In genomic region chr18:62522510-62523254, GRCh38 we compare ENCODE assay signal across 8 cellular contexts. TPM values are rescaled to one million over a fixed set of nuclear protein-coding genes. Genes with fewer than 3 reads are reported as not detected.
DNase-seq lines count a peak whose midpoint lies in the region; ATAC-seq and TF ChIP-seq lines count a peak whose summit lies in the region.

ZCCHC2 (plus strand) TSS chr18:62523025; CDS start chr18:62523425, 400 bp downstream.

- peaks cover 19% of the 10 kb centered on the region for H3K4me1 Mint-ChIP-seq in activated CD4-positive, alpha-beta T cell treated with anti-CD3 and anti-CD28 coated beads for 36 hours

- POLR2A ChIA-PET in activated CD4-positive, alpha-beta T cell treated with anti-CD3 and anti-CD28 coated beads for 36 hours (lab: Charles Lee) = interaction anchor here (1.4 kb wide), 1 partner anchor 102 kb away, joined by 4 read pairs; no protein-coding TSS in a partner anchor

- peak within 1 kb of the TSS; percentile 86 for H3K4me3 ChIP-seq in choroid plexus epithelial cell (ENCODE audit: low read depth, low read length)

- intact Hi-C loops in activated CD4-positive, alpha-beta T cell treated with anti-CD3 and anti-CD28 coated beads for 36 hours (cut with DNase I, micrococcal nuclease) = loop anchor here (1.0 to 10.0 kb wide), 14 partner anchors 16 to 1452 kb away; partner anchors contain the start of genes KDSR (in 2 of the 2), PIGN (in 2 of the 2), RELCH (in 2 of the 2) and PHLPP1 (in 1 of the 2)

- no peak for TF ChIP-seq CTCF in choroid plexus epithelial cell (conservative IDR thresholded peaks at IDR 0.05; ENCODE audit: low read depth, low read length)

- H3K27ac Mint-ChIP-seq in activated CD4-positive, alpha-beta T cell treated with anti-CD3 and anti-CD28 coated beads for 36 hours = peak within 1 kb of the TSS; percentile 94

- ATAC-seq in HG03442 (IDR thresholded peaks at IDR 0.05; ENCODE audit: unreplicated experiment) = peak; percentile 63
- peak; percentile 82 for ATAC-seq in activated CD4-positive, alpha-beta T cell treated with anti-CD3 and anti-CD28 coated beads for 36 hours

- H3K4me3 Mint-ChIP-seq in activated CD4-positive, alpha-beta T cell treated with anti-CD3 and anti-CD28 coated beads for 36 hours = peak within 1 kb of the TSS; percentile 95

- DNase-seq in Ammon's horn (ENCODE audit: low spot score) (peak; percentile 99), GM19238 (ENCODE audit: insufficient read length, low spot score) (peak; percentile 87), NCI-H524 (lab: John Stamatoyannopoulos, UW) (peak; percentile 91 to 94), choroid plexus epithelial cell (ENCODE audit: low read depth) (peak; percentile 98), kidney glomerular epithelial cell (lab: John Stamatoyannopoulos, UW) (peak; percentile 88)
- DNase-seq in activated CD4-positive, alpha-beta T cell treated with anti-CD3 and anti-CD28 coated beads for 36 hours = peak; percentile 99
- peak; percentile 94 to 98 for DNase-seq in stimulated activated CD4-positive, alpha-beta T cell treated with anti-CD3 and anti-CD28 coated beads, Interleukin-1b, Interleukin-23, amount 100 ng/mL, for 1 hour (ENCODE audit: low read depth in 2 of 2)

- H3K27me3 Mint-ChIP-seq in activated CD4-positive, alpha-beta T cell treated with anti-CD3 and anti-CD28 coated beads for 36 hours = no peaks in the 10 kb centered on the region

- H3K9me3 Mint-ChIP-seq in activated CD4-positive, alpha-beta T cell treated with anti-CD3 and anti-CD28 coated beads for 36 hours (ENCODE audit: low read depth) = no peaks in the 10 kb centered on the region

- CTCF ChIA-PET in activated CD4-positive, alpha-beta T cell treated with anti-CD3 and anti-CD28 coated beads for 36 hours (lab: Charles Lee) = interaction anchor here (0.6 to 2.2 kb wide), 7 partner anchors 12 to 1396 kb away, joined by 3 to 12 read pairs (median 4); no protein-coding TSS in a partner anchor

- peaks cover 18% of the 10 kb centered on the region for H3K36me3 Mint-ChIP-seq in activated CD4-positive, alpha-beta T cell treated with anti-CD3 and anti-CD28 coated beads for 36 hours (ENCODE audit: low read depth)

RNA-seq across cellular contexts. Expression of gene ZCCHC2, which starts in this region (rescaled TPM):
- total RNA-seq in activated CD4-positive, alpha-beta T cell treated with anti-CD3 and anti-CD28 coated beads for 36 hours = 10 to 100 TPM; 26.1 to 40.1 TPM

Comparison
In these comparisons a context has a peak if more than half of its experiments do, and no peak if none do; other contexts are left out.
1. Peak in every context shown above with its lines: DNase-seq, ATAC-seq and H3K4me3 ChIP-seq.